Comparison of ENCODE assay signal across 26 cellular contexts in genomic region chr2:7403092-7403775, GRCh38.
"Had no signal": no experiment of that assay in that cellular context is flagged by ENCODE, and none has a peak within 500 bp of the region (broad histone marks: within the 10 kb centered on the region; RNA-seq: fewer than 3 reads in every experiment).

No MANE protein-coding gene starts in this region.

- H3K27ac ChIP-seq: ascending aorta, body of pancreas, SJCRH30 had no signal

- H3K27ac Mint-ChIP-seq: activated naive CD4-positive, alpha-beta T cell treated with anti-CD3 and anti-CD28 coated beads for 36 hours; activated T-helper 17 cell treated with anti-CD3 and anti-CD28 coated beads, Interleukin-2, amount 50 U/mL, for 72 hours; WTC11 had no signal

- H3K36me3 Mint-ChIP-seq: WTC11 had no signal

- DNase-seq: activated CD4-positive, alpha-beta T cell treated with anti-CD3 and anti-CD28 coated beads, Interleukin-2, amount 10 ng/mL, durations not matched to agents 24 days and 14 days; activated CD4-positive, alpha-beta T cell treated with anti-CD3 and anti-CD28 coated beads, Interleukin-2, amount 50 U/mL, for 48 hours; activated CD4-positive, CD25-positive, alpha-beta regulatory T cell treated with anti-CD3 and anti-CD28 coated beads, Interleukin-2, amount 50 U/mL, for 72 hours; activated gamma-delta T cell; activated naive CD4-positive, alpha-beta T cell treated with anti-CD3 and anti-CD28 coated beads for 36 hours; activated T-cell treated with anti-CD3 and anti-CD28 coated beads for 4 hours; activated T-cell treated with anti-CD3 and anti-CD28 coated beads, Interleukin-2, amount 50 U/mL, for 48 hours; amniotic stem cell; body of pancreas; KG1; NCI-H1092; NCI-H1417; NCI-H1930; NCI-H2171; NCI-H2227 treated with DMSO at 0.1 percent for 48 hours; NCI-H526; NCI-H774; RPMI8226; SJCRH30; SK-N-SH; SW 1271 had no signal

- H3K4me1 ChIP-seq: ascending aorta, body of pancreas, SJCRH30 had no signal

- H3K36me3 ChIP-seq: ascending aorta, SJCRH30 had no signal

- H3K4me3 ChIP-seq: ascending aorta, body of pancreas, SJCRH30 had no signal

- H3K4me3 Mint-ChIP-seq: activated CD4-positive, alpha-beta T cell treated with anti-CD3 and anti-CD28 coated beads, Interleukin-2, amount 10 ng/mL, durations not matched to agents 24 days and 14 days; activated naive CD4-positive, alpha-beta T cell treated with anti-CD3 and anti-CD28 coated beads for 36 hours; activated T-helper 17 cell treated with anti-CD3 and anti-CD28 coated beads, Interleukin-2, amount 50 U/mL, for 72 hours; central memory CD8-positive, alpha-beta T cell; WTC11 had no signal

- H3K27me3 ChIP-seq: ascending aorta, body of pancreas had no signal

- ATAC-seq: activated T-helper 17 cell treated with anti-CD3 and anti-CD28 coated beads, Interleukin-2, amount 50 U/mL, for 72 hours; body of pancreas; Right ventricle myocardium inferior; WTC11 had no signal

- H3K9me3 Mint-ChIP-seq: activated CD4-positive, alpha-beta T cell treated with anti-CD3 and anti-CD28 coated beads, Interleukin-2, amount 10 ng/mL, durations not matched to agents 24 days and 14 days; activated naive CD4-positive, alpha-beta T cell treated with anti-CD3 and anti-CD28 coated beads for 36 hours; activated T-helper 17 cell treated with anti-CD3 and anti-CD28 coated beads, Interleukin-2, amount 50 U/mL, for 72 hours; central memory CD8-positive, alpha-beta T cell; WTC11 had no signal

- H3K9me3 ChIP-seq: ascending aorta, body of pancreas, SJCRH30, SK-N-SH had no signal
